ENCODE assay signal across 29 cellular contexts in the genomic region with DNA sequence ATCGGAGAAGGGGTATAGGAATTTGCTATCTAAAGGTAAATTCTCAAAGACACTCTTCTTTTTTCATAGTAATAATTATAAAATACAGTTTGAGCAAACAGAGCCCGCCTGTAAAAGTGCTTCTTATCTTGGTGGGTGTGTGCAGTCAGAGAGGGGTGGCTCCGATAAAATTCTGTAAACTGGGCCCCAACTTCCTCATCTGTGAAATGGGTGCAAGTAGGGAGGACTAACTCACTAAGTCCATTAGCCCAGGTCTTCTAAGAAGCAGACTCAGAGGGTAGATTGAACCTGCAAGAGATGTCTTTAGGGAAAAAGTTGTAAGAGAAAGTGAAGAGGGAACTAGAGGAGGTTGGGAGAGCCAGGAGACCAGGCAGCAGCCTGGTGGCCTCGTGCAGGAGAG.
"Had no signal": no experiment of that assay in that cellular context is flagged by ENCODE, and none has a peak within 500 bp of the region (broad histone marks: within the 10 kb centered on the region; RNA-seq: fewer than 3 reads in every experiment).

No MANE protein-coding gene starts in this region.

- H3K27me3 ChIP-seq: left lung, neural progenitor cell, neutrophil, ovary, right atrium auricular region, spleen, stomach, testis, thyroid gland, transverse colon, upper lobe of right lung had no signal

- H3K9me3 Mint-ChIP-seq: immature natural killer cell; naive B cell; natural killer cell; stimulated activated effector memory CD8-positive, alpha-beta T cell treated with anti-CD3 and anti-CD28 coated beads, Interleukin-12 subunit alpha, Interleukin-12 subunit beta, amount 100 ng/mL, for 72 hours had no signal

- H3K9ac ChIP-seq: neural progenitor cell had no signal

- H3K4me1 ChIP-seq: neural progenitor cell had no signal

- H3K4me1 Mint-ChIP-seq: immature natural killer cell, natural killer cell had no signal

- DNase-seq: head of caudate nucleus; hypothalamus; immature natural killer cell; kidney; left colon; left lung; lower lobe of right lung; mammary epithelial cell; mesenchymal stem cell; naive B cell; natural killer cell; nephron progenitor cell; occipital lobe; ovary; spleen; stimulated activated CD4-positive, alpha-beta T cell treated with anti-CD3 and anti-CD28 coated beads, Interleukin-4, amount 100 ng/mL, for 24 hours; stimulated activated naive CD8-positive, alpha-beta T cell treated with anti-CD3 and anti-CD28 coated beads, Interleukin-15, Interleukin-2, amounts not matched to agents 100 U/mL and 50 U/mL, for 24 hours; stomach; testis; thyroid gland; upper lobe of right lung had no signal

- H3K27ac Mint-ChIP-seq: immature natural killer cell; naive B cell; natural killer cell; nephron progenitor cell; neural progenitor cell; progenitor cell of endocrine pancreas; stimulated activated effector memory CD8-positive, alpha-beta T cell treated with anti-CD3 and anti-CD28 coated beads, Interleukin-12 subunit alpha, Interleukin-12 subunit beta, amount 100 ng/mL, for 72 hours had no signal

- H3K4me3 ChIP-seq: left lung, lower lobe of right lung, neural progenitor cell, ovary, right atrium auricular region, skin epidermis, spleen, stomach, testis, thyroid gland, transverse colon, upper lobe of right lung had no signal

- H3K36me3 ChIP-seq: left lung, lower lobe of right lung, neural progenitor cell, neutrophil, ovary, right atrium auricular region, spleen, stomach, thyroid gland, transverse colon, upper lobe of right lung had no signal

- ATAC-seq: left lung; lower lobe of right lung; natural killer cell; sciatic nerve; stimulated activated effector memory CD8-positive, alpha-beta T cell treated with anti-CD3 and anti-CD28 coated beads, Interleukin-12 subunit alpha, Interleukin-12 subunit beta, amount 100 ng/mL, for 72 hours; stimulated activated naive CD8-positive, alpha-beta T cell treated with anti-CD3 and anti-CD28 coated beads, Interleukin-15, Interleukin-2, amounts not matched to agents 100 U/mL and 50 U/mL, for 24 hours; upper lobe of right lung had no signal

- H3K27ac ChIP-seq: left lung, lower lobe of right lung, neural progenitor cell, neutrophil, ovary, right atrium auricular region, skin epidermis, spleen, stomach, testis, thyroid gland, upper lobe of right lung had no signal

- H3K9me3 ChIP-seq: left lung, lower lobe of right lung, neutrophil, ovary, right atrium auricular region, spleen, stomach, testis, thyroid gland, transverse colon, upper lobe of right lung had no signal

- H3K36me3 Mint-ChIP-seq: immature natural killer cell; naive B cell; natural killer cell; neural progenitor cell; stimulated activated effector memory CD8-positive, alpha-beta T cell treated with anti-CD3 and anti-CD28 coated beads, Interleukin-12 subunit alpha, Interleukin-12 subunit beta, amount 100 ng/mL, for 72 hours had no signal

- H3K27me3 Mint-ChIP-seq: naive B cell had no signal

- H3K4me3 Mint-ChIP-seq: immature natural killer cell; naive B cell; natural killer cell; nephron progenitor cell; neural progenitor cell; stimulated activated effector memory CD8-positive, alpha-beta T cell treated with anti-CD3 and anti-CD28 coated beads, Interleukin-12 subunit alpha, Interleukin-12 subunit beta, amount 100 ng/mL, for 72 hours had no signal
